ENCODE assay signal across 11 cellular contexts in the genomic region with DNA sequence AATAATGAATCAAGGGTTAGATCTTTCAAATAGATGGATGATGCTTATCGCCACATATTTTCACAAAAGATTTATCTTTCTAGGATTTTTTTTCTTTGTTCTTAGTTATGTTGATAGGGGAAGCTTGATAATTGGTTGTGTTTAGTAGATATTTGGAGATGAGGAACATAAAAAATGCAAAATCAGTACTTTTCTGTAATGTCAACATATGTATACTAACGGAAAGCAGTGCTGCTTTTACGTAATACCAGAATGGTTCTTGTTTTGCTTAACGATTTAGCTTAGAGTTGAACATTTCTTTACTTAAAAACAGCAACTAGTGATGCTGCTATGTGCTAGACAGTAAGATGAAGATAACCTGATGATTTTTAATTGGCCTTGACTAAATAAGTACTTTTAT. TPM values are rescaled to one million over a fixed set of nuclear protein-coding genes. Genes with fewer than 3 reads are reported as not detected.
DNase-seq lines count a peak whose midpoint lies in the region; ATAC-seq, FAIRE-seq and TF ChIP-seq lines count a peak whose summit lies in the region.
"Had no signal": no experiment of that assay in that cellular context is flagged by ENCODE, and none has a peak within 500 bp of the region (broad histone marks: within the 10 kb centered on the region; RNA-seq: fewer than 3 reads in every experiment).

No MANE protein-coding gene starts in this region.

- BruUV-seq in endothelial cell of umbilical vein (replicated peaks; lab: Mats Ljungman, UMichigan) = no TSS peak

- POLR2A ChIA-PET in SK-N-SH (lab: Yijun Ruan, JAX) = no interaction called here
- POLR2A ChIA-PET in endothelial cell of umbilical vein (lab: Charles Lee) = no interaction called here

- intact Hi-C loops in endothelial cell of umbilical vein (cut with micrococcal nuclease) (loop anchor here (2.0 kb wide), 1 partner anchor 35 kb away; no protein-coding TSS in a partner anchor), colonic mucosa (cut with DNase I) (no loop called here)

- FAIRE-seq in endothelial cell of umbilical vein (lab: Jason Lieb, UNC) = no peak

- CTCF ChIA-PET in SK-N-SH (lab: Yijun Ruan, JAX) = interaction anchor here (0.6 to 1.1 kb wide), 3 partner anchors 24 to 98 kb away, joined by 3 to 4 read pairs (median 3); a partner anchor contains a TSS
- CTCF ChIA-PET in endothelial cell of umbilical vein (lab: Charles Lee) = interaction anchor here (1.5 kb wide), 1 partner anchor 9 kb away, joined by 3 read pairs; no protein-coding TSS in a partner anchor

- H3K4me3 ChIP-seq in SK-N-SH (ENCODE audit: low read depth in 2 of 2, low read length in 1 of 2) = peak overlapping the region in 1 of 2 experiments; percentile 4; a peak in 2 of 4 replicates
- no peak overlapping the region for H3K4me3 ChIP-seq in OCI-LY3 (ENCODE audit: low read length)
- H3K4me3 ChIP-seq in endothelial cell of umbilical vein (replicated peaks in 1 of 3; ENCODE audit: insufficient read depth in 1 of 3, low read depth in 1 of 3, low read length in 3 of 3) = peak overlapping the region in 1 of 3 experiments; percentile 39
- no peak overlapping the region for H3K4me3 ChIP-seq in rectal smooth muscle tissue (ENCODE audit: low read length)
- no peak overlapping the region for H3K4me3 ChIP-seq in colonic mucosa

- H4K20me1 ChIP-seq in SK-N-SH (ENCODE audit: insufficient read depth) = peaks cover 59% of the 10 kb centered on the region
- peaks cover 44% of the 10 kb centered on the region for H4K20me1 ChIP-seq in OCI-LY3 (ENCODE audit: insufficient read depth, low read length)
- peaks cover 8% of the 10 kb centered on the region for H4K20me1 ChIP-seq in endothelial cell of umbilical vein (replicated peaks; ENCODE audit: control insufficient read depth, extremely low read depth, insufficient read depth, low read length)

- peak overlapping the region; percentile 91 for H3K4me2 ChIP-seq in SK-N-SH
- peak overlapping the region; percentile 98; the same call in 1 of the 2 replicates for H3K4me2 ChIP-seq in OCI-LY3 (ENCODE audit: low read length)
- peak overlapping the region; percentile 97 for H3K4me2 ChIP-seq in endothelial cell of umbilical vein (ENCODE audit: insufficient read depth, low read length)

- no peak for TF ChIP-seq EP300 in SK-N-SH (IDR thresholded peaks at IDR 0.05; ENCODE audit: borderline replicate concordance in 1 of 2, low read depth in 1 of 2, low read length in 1 of 2)

- H3K9ac ChIP-seq in SK-N-SH (peak overlapping the region; percentile 22; the same call in 1 of the 2 replicates), OCI-LY3 (ENCODE audit: low read length) (no peak overlapping the region), endothelial cell of umbilical vein (replicated peaks; ENCODE audit: extremely low read depth, insufficient read depth, low read length) (no peak overlapping the region), rectal smooth muscle tissue (ENCODE audit: low read length) (no peak overlapping the region), colonic mucosa (ENCODE audit: low read depth in 2 of 2, low read length in 2 of 2) (no peak overlapping the region)

- no peak for DNase-seq in SK-N-SH
- no peak for DNase-seq in endothelial cell of umbilical vein (ENCODE audit: low read depth, low spot score)
- DNase-seq in ureter (ENCODE audit: low spot score) = no peak
- DNase-seq in colonic mucosa = no peak
- DNase-seq: ACHN, islet precursor cell, NCI-H226 had no signal

- no peak for ATAC-seq in SK-N-SH treated with all-trans-retinoic acid at 6 μM for 48 hours
- no peak for ATAC-seq in GM21786 (IDR thresholded peaks at IDR 0.05; ENCODE audit: unreplicated experiment)

- H3K27ac ChIP-seq in SK-N-SH (ENCODE audit: low read depth in 2 of 2, low read length in 1 of 2) = no peak overlapping the region
- H3K27ac ChIP-seq in OCI-LY3 (ENCODE audit: low read length) = no peak overlapping the region
- H3K27ac ChIP-seq in endothelial cell of umbilical vein (ENCODE audit: insufficient read depth, low read depth, low read length) = no peak overlapping the region
- H3K27ac ChIP-seq in rectal smooth muscle tissue (ENCODE audit: low read depth, low read length) = peak overlapping the region; percentile 24
- no peak overlapping the region for H3K27ac ChIP-seq in colonic mucosa

- dilution Hi-C loops in endothelial cell of umbilical vein (cut with MboI; ENCODE audit: extremely low pct_ligation_motif_present, low sequenced_read_pairs) = no loop called here

- peaks cover under 1% of the 10 kb centered on the region for H3K9me1 ChIP-seq in endothelial cell of umbilical vein (replicated peaks; ENCODE audit: control insufficient read depth, extremely low read depth, insufficient read depth, low read length)

- H3K36me3 ChIP-seq in SK-N-SH (replicated peaks in 1 of 2; ENCODE audit: control insufficient read depth in 1 of 2, insufficient read depth in 2 of 2, low read length in 1 of 2) (peaks cover 38 to 56% of the 10 kb centered on the region in 2 experiments), OCI-LY3 (replicated peaks; ENCODE audit: low read depth, low read length) (peaks cover 38% of the 10 kb centered on the region), endothelial cell of umbilical vein (ENCODE audit: control insufficient read depth in 2 of 2, extremely low read depth in 1 of 2, insufficient read depth in 2 of 2, low read length in 2 of 2) (peaks cover 0 to 4% of the 10 kb centered on the region in 2 experiments), rectal smooth muscle tissue (ENCODE audit: control insufficient read depth, insufficient read depth, low read length) (no peaks in the 10 kb centered on the region), colonic mucosa (no peaks in the 10 kb centered on the region)

- TF ChIP-seq CTCF in SK-N-SH (IDR thresholded peaks at IDR 0.05) (no peak), OCI-LY3 (IDR thresholded peaks at IDR 0.05; ENCODE audit: low read depth, low read length) (no peak), endothelial cell of umbilical vein (IDR thresholded peaks at IDR 0.05; ENCODE audit: extremely low read depth in 1 of 2, insufficient read depth in 1 of 2, low read depth in 1 of 2, low read length in 2 of 2) (no peak), colonic mucosa (IDR thresholded peaks at IDR 0.05) (no peak)

- H3K4me1 ChIP-seq in SK-N-SH (ENCODE audit: control insufficient read depth in 1 of 2, insufficient read depth in 2 of 2, low read depth in 1 of 2, low read length in 1 of 2) (peaks cover 19 to 20% of the 10 kb centered on the region in 2 experiments; a peak in 3 of 4 replicates), OCI-LY3 (ENCODE audit: low read length) (peaks cover 25% of the 10 kb centered on the region), endothelial cell of umbilical vein (ENCODE audit: control insufficient read depth, extremely low read depth, insufficient read depth, low read length) (peaks cover 25% of the 10 kb centered on the region), rectal smooth muscle tissue (ENCODE audit: control insufficient read depth, insufficient read depth, low read length) (peaks cover 14% of the 10 kb centered on the region), colonic mucosa (peaks cover 7% of the 10 kb centered on the region)

- H3K9me3 ChIP-seq in SK-N-SH (no peaks in the 10 kb centered on the region), OCI-LY3 (ENCODE audit: insufficient read depth, low read length) (no peaks in the 10 kb centered on the region), endothelial cell of umbilical vein (replicated peaks; ENCODE audit: control insufficient read depth, insufficient read depth, low read length) (no peaks in the 10 kb centered on the region), colonic mucosa (no peaks in the 10 kb centered on the region)

- H3F3A ChIP-seq in SK-N-SH (replicated peaks; ENCODE audit: insufficient read depth) = peaks cover 20% of the 10 kb centered on the region

- 77% methylated on average over 4 of the region's 4 CpGs for WGBS in SK-N-SH (ENCODE audit: low lambda C conversion rate)

- H2AFZ ChIP-seq in SK-N-SH (ENCODE audit: low read depth) (no peak overlapping the region), OCI-LY3 (ENCODE audit: low read depth, low read length) (no peak overlapping the region), endothelial cell of umbilical vein (ENCODE audit: low read depth, low read length) (no peak overlapping the region)

- H3K9me2 ChIP-seq in SK-N-SH = no peaks in the 10 kb centered on the region

- H3K27me3 ChIP-seq in SK-N-SH (ENCODE audit: insufficient read depth) (no peaks in the 10 kb centered on the region), OCI-LY3 (ENCODE audit: low read depth, low read length) (no peaks in the 10 kb centered on the region), endothelial cell of umbilical vein (ENCODE audit: control insufficient read depth in 2 of 2, insufficient read depth in 2 of 2, low read length in 2 of 2) (peaks cover 0 to 3% of the 10 kb centered on the region in 2 experiments), rectal smooth muscle tissue (ENCODE audit: control insufficient read depth, insufficient read depth, low read length) (no peaks in the 10 kb centered on the region), colonic mucosa (no peaks in the 10 kb centered on the region)

- peaks cover 72% of the 10 kb centered on the region for H3K79me2 ChIP-seq in SK-N-SH (ENCODE audit: insufficient read depth)
- peaks cover 75% of the 10 kb centered on the region for H3K79me2 ChIP-seq in OCI-LY3 (ENCODE audit: low read length)
- H3K79me2 ChIP-seq in endothelial cell of umbilical vein (ENCODE audit: control insufficient read depth, insufficient read depth, low read length) = peaks cover 61% of the 10 kb centered on the region

- no peak for TF ChIP-seq RAD21 in SK-N-SH (IDR thresholded peaks at IDR 0.05; ENCODE audit: low read length)

- no peak for TF ChIP-seq POLR2A in endothelial cell of umbilical vein (IDR thresholded peaks at IDR 0.05; ENCODE audit: low read depth, low read length)

TF ChIP-seq in SK-N-SH, 30 proteins besides CTCF, POLR2A, EP300 and RAD21 (continues in another document):
- TF ChIP-seq SIN3A (IDR thresholded peaks at IDR 0.05; ENCODE audit: borderline replicate concordance, low read depth, low read length) = no peak

RNA-seq across cellular contexts. Expression of a gene that starts 3.0 kb away (rescaled TPM):
- 11.5 and 15.8 TPM in 2 replicates for polyA plus RNA-seq in SK-N-SH (2012; rRNA removed)
- polyA plus RNA-seq in SK-N-SH (2012; cell fraction: cytosol; rRNA removed) = 14.0 and 16.6 TPM in 2 replicates
- 23.1 and 56.4 TPM in 2 replicates for polyA plus RNA-seq in SK-N-SH (2012; cell fraction: nucleus; rRNA removed)
- 75.3 and 77.7 TPM in 2 replicates for total RNA-seq in endothelial cell of umbilical vein
- polyA plus RNA-seq in endothelial cell of umbilical vein = 10.9 and 14.7 TPM in 2 replicates
- 14.6 and 16.3 TPM in 2 replicates for polyA plus RNA-seq in endothelial cell of umbilical vein (2011; cell fraction: cytosol; rRNA removed)
- 70.5 and 90.3 TPM in 2 replicates for polyA plus RNA-seq in endothelial cell of umbilical vein (2011; cell fraction: nucleus; rRNA removed)
- polyA plus RNA-seq in endothelial cell of umbilical vein (2012) = 39.6 and 43.9 TPM in 2 replicates
- 56.5 and 61.8 TPM in 2 replicates for polyA minus RNA-seq in endothelial cell of umbilical vein
- polyA minus RNA-seq in endothelial cell of umbilical vein (2011; cell fraction: cytosol; rRNA and poly(A)+ RNA removed) = 12.6 TPM
- 136 and 191 TPM in 2 replicates for polyA minus RNA-seq in endothelial cell of umbilical vein (2011; cell fraction: nucleus; rRNA and poly(A)+ RNA removed)
- total RNA-seq in ureter = 158 TPM
- 10 to 100 TPM; 47.6 to 70.1 TPM for total RNA-seq in colonic mucosa
